In the genomic region with DNA sequence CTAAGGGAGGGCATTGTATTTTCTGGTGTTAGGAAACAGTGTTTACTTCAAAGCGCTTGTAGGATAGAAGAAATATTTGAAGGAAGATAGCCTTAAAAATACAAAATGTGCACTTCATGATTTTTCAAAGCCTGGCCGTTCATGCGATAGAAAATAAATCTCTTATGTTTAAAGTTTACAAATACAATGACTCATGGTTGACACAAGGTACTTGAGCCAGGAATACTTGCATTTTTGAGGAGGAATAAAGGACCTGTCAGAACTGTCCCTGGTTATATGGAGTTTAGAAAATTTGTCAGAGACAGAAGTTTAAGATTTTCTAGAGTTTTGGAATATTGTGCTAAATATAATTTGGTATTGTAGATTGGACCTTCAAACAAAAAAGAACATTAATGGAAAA, we compare ENCODE assay signal across 14 cellular contexts.
DNase-seq lines count a peak whose midpoint lies in the region; ATAC-seq and TF ChIP-seq lines count a peak whose summit lies in the region.
"Had no signal": no experiment of that assay in that cellular context is flagged by ENCODE, and none has a peak within 500 bp of the region (broad histone marks: within the 10 kb centered on the region; RNA-seq: fewer than 3 reads in every experiment).

No MANE protein-coding gene starts in this region.

- H3K36me3 Mint-ChIP-seq in T-helper 17 cell (ENCODE audit: low read depth), result no peaks in the 10 kb centered on the region
- H3K36me3 Mint-ChIP-seq: CD8-positive, alpha-beta memory T cell had no signal

- H3K27me3 Mint-ChIP-seq in T-helper 17 cell, result no peaks in the 10 kb centered on the region
- H3K27me3 Mint-ChIP-seq: CD8-positive, alpha-beta memory T cell had no signal

- no peaks in the 10 kb centered on the region for H3K79me2 ChIP-seq in fibroblast of lung (ENCODE audit: control insufficient read depth, insufficient read depth, low read length)
- no peaks in the 10 kb centered on the region for H3K79me2 ChIP-seq in OCI-LY7 (ENCODE audit: insufficient read depth, low read depth, low read length)

- H3K4me3 Mint-ChIP-seq in T-helper 17 cell, result no peak overlapping the region
- H3K4me3 Mint-ChIP-seq: CD8-positive, alpha-beta memory T cell had no signal

- CTCF ChIA-PET in OCI-LY7 (lab: Charles Lee; ENCODE audit: unreplicated experiment), result no interaction called here

- H2BK15ac ChIP-seq in mesenchymal stem cell (ENCODE audit: low read depth, poor library complexity, severe bottlenecking), result no peak overlapping the region

- no peak overlapping the region for H4K8ac ChIP-seq in mesenchymal stem cell (ENCODE audit: low read length)

- POLR2A ChIA-PET in OCI-LY7 (lab: Charles Lee), result no interaction called here

- no peak overlapping the region for H2AK5ac ChIP-seq in mesenchymal stem cell (ENCODE audit: low read length, severe bottlenecking)

- no peak overlapping the region for H3K4ac ChIP-seq in mesenchymal stem cell (ENCODE audit: low read depth in 1 of 2, low read length in 2 of 2)

- no peak overlapping the region for H3K9ac ChIP-seq in fibroblast of lung (ENCODE audit: insufficient read depth, low read length)
- no peak overlapping the region for H3K9ac ChIP-seq in mesenchymal stem cell (ENCODE audit: low read length)
- H3K9ac ChIP-seq: GM23248 had no signal

- H3K36me3 ChIP-seq in RWPE2 (ENCODE audit: low read depth) (no peaks in the 10 kb centered on the region), fibroblast of lung (ENCODE audit: control insufficient read depth, insufficient read depth, low read length) (no peaks in the 10 kb centered on the region), mesenchymal stem cell (ENCODE audit: control insufficient read depth in 1 of 2, insufficient read depth in 2 of 2, low read depth in 1 of 2, low read length in 2 of 2) (no peaks in the 10 kb centered on the region), OCI-LY7 (ENCODE audit: insufficient read depth, low read length) (no peaks in the 10 kb centered on the region)

- no peaks in the 10 kb centered on the region for H3K27me3 ChIP-seq in RWPE2 (ENCODE audit: insufficient read depth, poor library complexity, severe bottlenecking)
- H3K27me3 ChIP-seq in fibroblast of lung (ENCODE audit: control insufficient read depth, insufficient read depth, low read length), result no peaks in the 10 kb centered on the region
- no peaks in the 10 kb centered on the region for H3K27me3 ChIP-seq in mesenchymal stem cell (ENCODE audit: control insufficient read depth in 1 of 2, insufficient read depth in 1 of 2, low read length in 2 of 2)

- intact Hi-C loops in OCI-LY7 (cut with micrococcal nuclease; ENCODE audit: unreplicated experiment), result no loop called here

- H3K27ac Mint-ChIP-seq in T-helper 17 cell, result no peak overlapping the region
- H3K27ac Mint-ChIP-seq: CD8-positive, alpha-beta memory T cell had no signal

- H3K27ac ChIP-seq in RWPE2 (ENCODE audit: poor library complexity, severe bottlenecking), result no peak overlapping the region
- no peak overlapping the region for H3K27ac ChIP-seq in fibroblast of lung (ENCODE audit: insufficient read depth, low read length)
- H3K27ac ChIP-seq in mesenchymal stem cell (ENCODE audit: low read length, poor library complexity, severe bottlenecking), result no peak overlapping the region
- no peak overlapping the region for H3K27ac ChIP-seq in OCI-LY7 (ENCODE audit: low read depth, low read length, poor library complexity, severe bottlenecking)
- H3K27ac ChIP-seq: 22Rv1, GM23248 had no signal

- H2BK120ac ChIP-seq in mesenchymal stem cell (ENCODE audit: low read depth, low read length), result no peak overlapping the region

- H2AFZ ChIP-seq in fibroblast of lung (ENCODE audit: low read length), result no peak overlapping the region
- no peak overlapping the region for H2AFZ ChIP-seq in mesenchymal stem cell (ENCODE audit: low read depth, low read length)
- no peak overlapping the region for H2AFZ ChIP-seq in OCI-LY7 (ENCODE audit: low read length)
- H2AFZ ChIP-seq: GM23248 had no signal

- H3K4me3 ChIP-seq in RWPE2 (ENCODE audit: severe bottlenecking) (no peak overlapping the region), fibroblast of lung (replicated peaks in 1 of 4; ENCODE audit: control extremely low read depth in 1 of 4, insufficient read depth in 1 of 4, low read depth in 3 of 4, low read length in 4 of 4) (no peak overlapping the region), mesenchymal stem cell (ENCODE audit: insufficient read depth in 1 of 2, low read depth in 1 of 2, low read length in 2 of 2) (no peak overlapping the region), OCI-LY7 (ENCODE audit: low read depth, low read length, poor library complexity, severe bottlenecking) (no peak overlapping the region)
- H3K4me3 ChIP-seq: GM23248 had no signal

- H3K9me2 ChIP-seq in OCI-LY7 (ENCODE audit: insufficient read depth, low read length), result no peaks in the 10 kb centered on the region

- H3K14ac ChIP-seq in mesenchymal stem cell (ENCODE audit: low read length in 2 of 2), result no peak overlapping the region

- H3K4me2 ChIP-seq in fibroblast of lung (ENCODE audit: extremely low read depth, insufficient read depth, low read length) (no peak overlapping the region), mesenchymal stem cell (ENCODE audit: low read length, poor library complexity, severe bottlenecking) (no peak overlapping the region), OCI-LY7 (ENCODE audit: low read length) (no peak overlapping the region)

- no TSS peak for BruUV-seq in OCI-LY7 (replicated peaks; lab: Mats Ljungman, UMichigan)

- TF ChIP-seq CTCF in RWPE2 (IDR thresholded peaks at IDR 0.05; ENCODE audit: poor library complexity, severe bottlenecking), result no peak
- TF ChIP-seq CTCF in fibroblast of lung (conservative IDR thresholded peaks at IDR 0.05 in 1 of 2, IDR thresholded peaks at IDR 0.05 in 1 of 2; ENCODE audit: low read depth in 1 of 2, low read length in 2 of 2), result no peak
- TF ChIP-seq CTCF in OCI-LY7 (conservative IDR thresholded peaks at IDR 0.05; ENCODE audit: low read length), result no peak

- H2BK12ac ChIP-seq in mesenchymal stem cell (ENCODE audit: low read length in 2 of 2), result no peak overlapping the region

- no peaks in the 10 kb centered on the region for H3K9me3 ChIP-seq in RWPE2 (ENCODE audit: severe bottlenecking)
- H3K9me3 ChIP-seq in fibroblast of lung (ENCODE audit: control insufficient read depth, insufficient read depth, low read depth, low read length), result no peaks in the 10 kb centered on the region
- H3K9me3 ChIP-seq in mesenchymal stem cell (ENCODE audit: control insufficient read depth, low read length), result no peaks in the 10 kb centered on the region
- peaks cover 2% of the 10 kb centered on the region for H3K9me3 ChIP-seq in T-helper 17 cell (ENCODE audit: control insufficient read depth, low read length, poor library complexity, severe bottlenecking)
- H3K9me3 ChIP-seq in OCI-LY7 (ENCODE audit: low read length), result no peaks in the 10 kb centered on the region
- H3K9me3 ChIP-seq: Caco-2 had no signal

- no peak overlapping the region for H2BK5ac ChIP-seq in mesenchymal stem cell (ENCODE audit: low read depth, low read length, poor library complexity, severe bottlenecking)

- H3K4me1 ChIP-seq in RWPE2 (ENCODE audit: insufficient read depth, poor library complexity, severe bottlenecking), result peaks cover 11% of the 10 kb centered on the region
- no peaks in the 10 kb centered on the region for H3K4me1 ChIP-seq in fibroblast of lung (ENCODE audit: control insufficient read depth, extremely low read depth, insufficient read depth, low read length)
- H3K4me1 ChIP-seq in mesenchymal stem cell (ENCODE audit: control insufficient read depth, insufficient read depth, low read depth, low read length), result no peaks in the 10 kb centered on the region
- no peaks in the 10 kb centered on the region for H3K4me1 ChIP-seq in OCI-LY7 (ENCODE audit: insufficient read depth, low read length, poor library complexity, severe bottlenecking)
- H3K4me1 ChIP-seq: Caco-2 had no signal

- WGBS in mesenchymal stem cell, result no CpG with 5 or more reads among the region's 3 CpGs

- H3K18ac ChIP-seq in mesenchymal stem cell (ENCODE audit: low read depth in 1 of 2, low read length in 2 of 2), result no peak overlapping the region

- H4K20me1 ChIP-seq in fibroblast of lung (ENCODE audit: control insufficient read depth, extremely low read depth, insufficient read depth, low read length) (no peaks in the 10 kb centered on the region), OCI-LY7 (ENCODE audit: insufficient read depth, low read length) (no peaks in the 10 kb centered on the region)

- H3K79me1 ChIP-seq in mesenchymal stem cell (replicated peaks; ENCODE audit: low read length, poor library complexity, severe bottlenecking), result no peaks in the 10 kb centered on the region

- H3K23ac ChIP-seq in mesenchymal stem cell (ENCODE audit: low read length in 2 of 2), result no peak overlapping the region

- no peaks in the 10 kb centered on the region for H3K4me1 Mint-ChIP-seq in T-helper 17 cell
- H3K4me1 Mint-ChIP-seq: CD8-positive, alpha-beta memory T cell had no signal

- DNase-seq in NCI-H345 (lab: John Stamatoyannopoulos, UW), result peak; percentile 3
- no peak for DNase-seq in NCI-H345 treated with DMSO at 0.1 percent for 48 hours (lab: John Stamatoyannopoulos, UW; ENCODE audit: unreplicated experiment)
- DNase-seq in RWPE2 (ENCODE audit: low spot score), result no peak
- peak; percentile 8 to 23 for DNase-seq in fibroblast of lung (ENCODE audit: low read depth in 2 of 2)
- peak; percentile 17 for DNase-seq in mesenchymal stem cell
- no peak for DNase-seq in T-helper 17 cell
- DNase-seq in OCI-LY7 (ENCODE audit: low spot score), result no peak
- DNase-seq: Caco-2; CD8-positive, alpha-beta memory T cell; DMS79; GM23248 had no signal

- H4K91ac ChIP-seq in mesenchymal stem cell (ENCODE audit: low read length), result no peak overlapping the region

- ATAC-seq in RWPE2 (ENCODE audit: low read depth), result 0 out of 3 replicates have a peak, but pooled peaks have one; percentile 46
- no peak for ATAC-seq in HG02840 (IDR thresholded peaks at IDR 0.05; ENCODE audit: low FRiP score, unreplicated experiment)
- no peak for ATAC-seq in T-helper 17 cell
- ATAC-seq: HCT116 had no signal

Comparison
In these comparisons a context has a peak if more than half of its experiments do, and no peak if none do; other contexts are left out.
1. DNase-seq: peak in NCI-H345 (single experiment), fibroblast of lung (2 of 2) and mesenchymal stem cell (single experiment); none in NCI-H345 treated with DMSO at 0.1 percent for 48 hours (single experiment), RWPE2 (single experiment), T-helper 17 cell (0 of 3) and OCI-LY7 (single experiment).